ENCODE assay signal across 18 cellular contexts in the genomic region with DNA sequence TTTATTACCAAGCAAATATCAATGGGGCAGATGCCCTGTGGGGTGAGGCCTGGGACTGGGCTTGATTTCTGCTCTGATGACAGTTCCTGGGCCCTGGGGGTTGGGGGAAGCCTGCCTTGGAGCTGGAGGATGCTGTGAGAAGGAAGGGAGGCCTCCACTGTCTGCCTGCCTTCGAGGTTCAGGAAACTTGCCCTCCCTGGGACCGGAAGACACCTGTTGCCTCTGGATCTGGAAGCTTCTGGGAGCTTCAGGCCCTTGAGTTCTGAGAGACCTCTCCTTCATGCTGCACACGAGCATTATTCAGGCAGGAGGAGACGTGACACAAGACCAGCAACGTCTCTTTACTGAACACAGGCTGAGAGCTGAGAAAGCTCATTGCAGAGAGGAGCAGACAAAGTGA.
DNase-seq lines count a peak whose midpoint lies in the region; ATAC-seq and TF ChIP-seq lines count a peak whose summit lies in the region.
"Had no signal": no experiment of that assay in that cellular context is flagged by ENCODE, and none has a peak within 500 bp of the region (broad histone marks: within the 10 kb centered on the region; RNA-seq: fewer than 3 reads in every experiment).

No MANE protein-coding gene starts in this region.

- no peak overlapping the region for H3K56ac ChIP-seq in IMR-90 (ENCODE audit: extremely low read depth, insufficient read depth, low read length)

- no peaks in the 10 kb centered on the region for H3K9me3 Mint-ChIP-seq in endodermal cell
- H3K9me3 Mint-ChIP-seq in progenitor cell of endocrine pancreas (ENCODE audit: low read depth), result no peaks in the 10 kb centered on the region

- H3K36me3 ChIP-seq in IMR-90 (ENCODE audit: control insufficient read depth, insufficient read depth, low read length), result no peaks in the 10 kb centered on the region
- no peaks in the 10 kb centered on the region for H3K36me3 ChIP-seq in endodermal cell (ENCODE audit: control insufficient read depth, insufficient read depth, low read length)
- no peaks in the 10 kb centered on the region for H3K36me3 ChIP-seq in muscle layer of duodenum (ENCODE audit: control insufficient read depth in 1 of 2, insufficient read depth in 2 of 2, low read length in 2 of 2)

- peak overlapping the region; percentile 11; the same call in 1 of the 2 replicates for H2AK5ac ChIP-seq in IMR-90 (ENCODE audit: low read depth, low read length)

- H3K9me3 ChIP-seq in IMR-90 (ENCODE audit: control insufficient read depth, insufficient read depth, low read length) (no peaks in the 10 kb centered on the region), endodermal cell (ENCODE audit: control insufficient read depth, low read length) (no peaks in the 10 kb centered on the region), muscle layer of duodenum (ENCODE audit: control insufficient read depth in 1 of 2, low read length in 2 of 2) (no peaks in the 10 kb centered on the region)

- H3K9ac ChIP-seq in IMR-90 (ENCODE audit: low read depth, low read length) (no peak overlapping the region), endodermal cell (ENCODE audit: extremely low read depth, low read length, poor library complexity, severe bottlenecking) (no peak overlapping the region)

- H3K14ac ChIP-seq in IMR-90 (replicated peaks; ENCODE audit: low read depth, low read length), result no peak overlapping the region

- H3K18ac ChIP-seq in IMR-90 (ENCODE audit: low read depth, low read length), result peak overlapping the region; percentile 53

- no peak overlapping the region for H2BK5ac ChIP-seq in IMR-90 (ENCODE audit: low read depth, low read length, poor library complexity, severe bottlenecking)

- H3K4me3 ChIP-seq in IMR-90 (ENCODE audit: insufficient read depth, low read depth, low read length) (no peak overlapping the region), endodermal cell (ENCODE audit: low read length) (no peak overlapping the region), muscle layer of duodenum (ENCODE audit: low read depth in 1 of 2, low read length in 2 of 2) (no peak overlapping the region)
- H3K4me3 ChIP-seq: K562, PC-9 had no signal

- no peak overlapping the region for H2BK15ac ChIP-seq in IMR-90 (ENCODE audit: low read depth, low read length)

- H3K27ac Mint-ChIP-seq in endodermal cell, result no peak overlapping the region
- H3K27ac Mint-ChIP-seq in progenitor cell of endocrine pancreas, result peak overlapping the region; percentile 31

- H3K9me1 ChIP-seq in IMR-90 (ENCODE audit: insufficient read depth, low read length), result no peaks in the 10 kb centered on the region

- no peaks in the 10 kb centered on the region for H4K20me1 ChIP-seq in IMR-90 (ENCODE audit: insufficient read depth, low read length)

- no peak for DNase-seq in IMR-90
- DNase-seq in endodermal cell, result no peak
- no peak for DNase-seq in progenitor cell of endocrine pancreas (ENCODE audit: low spot score, unreplicated experiment)
- DNase-seq in globus pallidus (ENCODE audit: low spot score), result no peak
- no peak for DNase-seq in GDM1 (lab: John Stamatoyannopoulos, UW)
- no peak for DNase-seq in activated T-cell treated with anti-CD3 and anti-CD28 coated beads, Interleukin-2, amount 50 U/mL, for 1 hour
- DNase-seq: DMS53; HCEC 1CT; NCI-H1092; NCI-H1694; NCI-H2107; NCI-H345; NK-92 treated with Interleukin-12 subunit alpha and Interleukin-12 subunit beta, amount 100 ng/mL, for 24 hours; PC-9 had no signal

- H3K27me3 ChIP-seq in IMR-90 (ENCODE audit: control insufficient read depth, insufficient read depth, low read length) (peaks cover 20% of the 10 kb centered on the region), endodermal cell (ENCODE audit: control insufficient read depth, insufficient read depth, low read length, poor library complexity, severe bottlenecking) (no peaks in the 10 kb centered on the region), muscle layer of duodenum (ENCODE audit: low read depth, low read length) (no peaks in the 10 kb centered on the region)

- no peak overlapping the region for H4K8ac ChIP-seq in IMR-90 (ENCODE audit: low read depth in 2 of 2, low read length in 2 of 2)

- ATAC-seq in IMR-90 (ENCODE audit: low read depth) (no peak), HG02588 (IDR thresholded peaks at IDR 0.05; ENCODE audit: unreplicated experiment) (no peak)
- ATAC-seq: K562 had no signal

- peaks cover 11% of the 10 kb centered on the region for H3K4me1 ChIP-seq in IMR-90 (ENCODE audit: control insufficient read depth, insufficient read depth, low read length)
- H3K4me1 ChIP-seq in endodermal cell (ENCODE audit: control insufficient read depth, insufficient read depth, low read length), result peaks cover 9% of the 10 kb centered on the region
- H3K4me1 ChIP-seq in muscle layer of duodenum (ENCODE audit: control insufficient read depth in 1 of 2, insufficient read depth in 2 of 2, low read length in 2 of 2), result peaks cover 18 to 19% of the 10 kb centered on the region in 2 donors

- H3K4me1 Mint-ChIP-seq in endodermal cell (peaks cover 29% of the 10 kb centered on the region), progenitor cell of endocrine pancreas (ENCODE audit: low read depth) (peaks cover 38% of the 10 kb centered on the region)

- intact Hi-C loops in IMR-90 (cut with micrococcal nuclease), result loop anchor here (2.0 to 5.0 kb wide), 3 partner anchors 44 to 157 kb away; no protein-coding TSS in a partner anchor

- H4K91ac ChIP-seq in IMR-90 (ENCODE audit: insufficient read depth, low read depth, low read length), result peak overlapping the region; percentile 16; the same call in 1 of the 2 replicates

- no peak for TF ChIP-seq CTCF in IMR-90 (conservative IDR thresholded peaks at IDR 0.05; ENCODE audit: low read depth, low read length)
- no peak for TF ChIP-seq CTCF in endodermal cell (conservative IDR thresholded peaks at IDR 0.05)
- TF ChIP-seq CTCF in progenitor cell of endocrine pancreas (IDR thresholded peaks at IDR 0.05; ENCODE audit: unreplicated experiment), result no peak

- no peak overlapping the region; the same call in 1 of the 2 replicates for H2BK20ac ChIP-seq in IMR-90 (ENCODE audit: low read depth, low read length)

- H3K27ac ChIP-seq in IMR-90 (ENCODE audit: insufficient read depth, low read length) (no peak overlapping the region), endodermal cell (ENCODE audit: low read depth, low read length) (peak overlapping the region; percentile 82), muscle layer of duodenum (ENCODE audit: low read length) (peak overlapping the region; percentile 26)
- H3K27ac ChIP-seq: C4-2B, PC-9 had no signal

- TF ChIP-seq RAD21 in IMR-90 (IDR thresholded peaks at IDR 0.05; ENCODE audit: low read length), result no peak

- dilution Hi-C loops in IMR-90 (cut with HindIII; ENCODE audit: low sequenced_read_pairs, unreplicated experiment), result loop anchor here (25.0 kb wide), 1 partner anchor 124 kb away; no protein-coding TSS in a partner anchor

- no peak overlapping the region for H3K4me3 Mint-ChIP-seq in endodermal cell
- H3K4me3 Mint-ChIP-seq in progenitor cell of endocrine pancreas (ENCODE audit: low read depth), result no peak overlapping the region

- no peak for TF ChIP-seq POLR2A in IMR-90 (IDR thresholded peaks at IDR 0.05; ENCODE audit: low read depth, low read length)

- POLR2A ChIA-PET in IMR-90 (lab: Charles Lee; ENCODE audit: unreplicated experiment), result no interaction called here

- no peaks in the 10 kb centered on the region for H3K36me3 Mint-ChIP-seq in endodermal cell (ENCODE audit: low read depth)
- no peaks in the 10 kb centered on the region for H3K36me3 Mint-ChIP-seq in progenitor cell of endocrine pancreas (ENCODE audit: insufficient read depth)

- no peak overlapping the region for H2BK120ac ChIP-seq in IMR-90 (ENCODE audit: low read depth, low read length)

- H4K5ac ChIP-seq in IMR-90 (ENCODE audit: low read depth, low read length), result no peak overlapping the region; the same call in 1 of the 2 replicates

- no peak overlapping the region for H3K4me2 ChIP-seq in IMR-90 (ENCODE audit: low read depth, low read length)
- H3K4me2 ChIP-seq: PC-9 had no signal

- peak overlapping the region; percentile 34; the same call in 1 of the 2 replicates for H3K4ac ChIP-seq in IMR-90 (ENCODE audit: low read depth, low read length)

- H3K23ac ChIP-seq in IMR-90 (ENCODE audit: low read depth, low read length), result no peak overlapping the region

- in situ Hi-C loops in IMR-90 (cut with MboI; ENCODE audit: low sequenced_read_pairs), result no loop called here

- H3K27me3 Mint-ChIP-seq in endodermal cell (ENCODE audit: insufficient read depth), result no peaks in the 10 kb centered on the region
- H3K27me3 Mint-ChIP-seq in progenitor cell of endocrine pancreas, result no peaks in the 10 kb centered on the region

- BruUV-seq in IMR-90 (replicated peaks; lab: Mats Ljungman, UMichigan), result no TSS peak

- WGBS in IMR-90 (ENCODE audit: extremely low coverage in 2 of 2, insufficient read length in 1 of 2), 2 experiments, result 81% methylated on average over 4 of the region's 5 CpGs; no CpG with 5 or more reads in 1 of the 2 experiments
- WGBS in endodermal cell (ENCODE audit: insufficient coverage in 1 of 2, insufficient read length in 1 of 2), 2 experiments, result 77 to 82% methylated on average over 4 to 5 of the region's 5 CpGs

- CTCF ChIA-PET in IMR-90 (lab: Yijun Ruan, JAX), result interaction anchor here (0.7 kb wide), 1 partner anchor 9 kb away, joined by 3 read pairs; no protein-coding TSS in a partner anchor

- no peak overlapping the region for H2AFZ ChIP-seq in IMR-90 (replicated peaks; ENCODE audit: low read length, poor library complexity)
- H2AFZ ChIP-seq: PC-9 had no signal

- no peak overlapping the region for H2AK9ac ChIP-seq in IMR-90 (replicated peaks; ENCODE audit: low read depth, low read length, poor library complexity)

- no peaks in the 10 kb centered on the region for H3K79me1 ChIP-seq in IMR-90 (ENCODE audit: low read depth in 1 of 2, low read length in 2 of 2)

TF ChIP-seq in IMR-90, 13 proteins besides CTCF, POLR2A, EP300 and RAD21 (continues in another document):
- TF ChIP-seq MAFK (IDR thresholded peaks at IDR 0.05; ENCODE audit: low read depth, low read length) (no peak), NFE2L2 (IDR thresholded peaks at IDR 0.05; ENCODE audit: low read depth, low read length) (no peak), BHLHE40 (IDR thresholded peaks at IDR 0.05; ENCODE audit: low read depth, low read length) (no peak), RCOR1 (IDR thresholded peaks at IDR 0.05; ENCODE audit: insufficient replicate concordance, low read length) (no peak), MAZ (IDR thresholded peaks at IDR 0.05; ENCODE audit: borderline replicate concordance, low read depth, low read length) (no peak), CHD1 (IDR thresholded peaks at IDR 0.05; ENCODE audit: low read depth, low read length) (no peak), FOS (IDR thresholded peaks at IDR 0.05; ENCODE audit: low read depth, low read length) (no peak), SMC3 (IDR thresholded peaks at IDR 0.05; ENCODE audit: low read depth, low read length) (no peak), RFX5 (IDR thresholded peaks at IDR 0.05; ENCODE audit: low read depth, low read length) (no peak), CEBPB (IDR thresholded peaks at IDR 0.05; ENCODE audit: low read depth, low read length) (no peak)
